ENCODE assay signal across 1 cellular context in the genomic region with DNA sequence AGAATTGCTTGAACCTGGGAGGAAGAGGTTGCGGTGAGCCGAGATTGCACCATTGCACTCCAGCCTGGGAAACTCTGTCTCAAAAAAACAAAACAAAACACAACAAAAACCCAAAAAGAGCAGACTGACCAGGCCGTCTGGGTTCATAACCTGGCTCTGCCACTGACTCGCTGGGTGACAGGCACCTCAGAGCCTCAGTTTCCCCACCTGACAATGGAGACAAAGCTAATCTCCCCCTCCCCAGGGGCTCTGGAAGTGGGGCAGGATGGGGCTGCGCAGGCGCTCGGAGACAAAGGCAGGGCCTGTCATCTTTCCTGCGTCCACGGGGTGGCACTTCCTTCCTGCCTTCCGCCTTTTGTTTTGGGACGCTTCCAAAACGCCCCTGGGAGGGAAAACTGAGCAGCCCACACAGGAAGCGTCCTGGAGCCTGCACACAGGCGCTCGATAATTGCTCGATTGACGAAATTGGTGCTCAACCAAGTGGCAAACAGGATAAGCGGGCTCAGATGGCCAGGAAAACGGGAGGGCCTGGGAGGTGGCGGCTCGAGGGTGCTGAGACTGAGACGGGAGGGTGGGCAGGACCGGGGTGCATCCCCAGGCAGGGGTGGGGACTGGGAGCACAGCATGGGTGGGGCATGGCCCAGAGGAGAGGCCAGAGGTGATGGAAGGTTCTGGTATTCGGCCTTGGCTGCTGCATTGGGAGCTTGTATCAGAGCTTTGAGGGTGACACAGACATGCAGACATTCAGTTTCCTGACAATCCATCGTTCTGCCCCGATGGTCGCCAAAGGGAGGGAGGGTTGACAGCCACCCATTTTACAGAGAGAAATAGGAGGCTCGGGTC.
TF ChIP-seq lines count a peak whose summit lies in the region.

No MANE protein-coding gene starts in this region.

TF ChIP-seq in SK-N-SH, 30 proteins besides CTCF, POLR2A, EP300 and RAD21:
- TF ChIP-seq, protein P1, sequence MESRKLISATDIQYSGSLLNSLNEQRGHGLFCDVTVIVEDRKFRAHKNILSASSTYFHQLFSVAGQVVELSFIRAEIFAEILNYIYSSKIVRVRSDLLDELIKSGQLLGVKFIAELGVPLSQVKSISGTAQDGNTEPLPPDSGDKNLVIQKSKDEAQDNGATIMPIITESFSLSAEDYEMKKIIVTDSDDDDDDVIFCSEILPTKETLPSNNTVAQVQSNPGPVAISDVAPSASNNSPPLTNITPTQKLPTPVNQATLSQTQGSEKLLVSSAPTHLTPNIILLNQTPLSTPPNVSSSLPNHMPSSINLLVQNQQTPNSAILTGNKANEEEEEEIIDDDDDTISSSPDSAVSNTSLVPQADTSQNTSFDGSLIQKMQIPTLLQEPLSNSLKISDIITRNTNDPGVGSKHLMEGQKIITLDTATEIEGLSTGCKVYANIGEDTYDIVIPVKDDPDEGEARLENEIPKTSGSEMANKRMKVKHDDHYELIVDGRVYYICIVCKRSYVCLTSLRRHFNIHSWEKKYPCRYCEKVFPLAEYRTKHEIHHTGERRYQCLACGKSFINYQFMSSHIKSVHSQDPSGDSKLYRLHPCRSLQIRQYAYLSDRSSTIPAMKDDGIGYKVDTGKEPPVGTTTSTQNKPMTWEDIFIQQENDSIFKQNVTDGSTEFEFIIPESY (IDR thresholded peaks at IDR 0.05; ENCODE audit: borderline replicate concordance, low read depth), result no peak
- TF ChIP-seq RCOR1 (IDR thresholded peaks at IDR 0.05; ENCODE audit: low read length) (peak; percentile 42; the same call in 1 of the 2 replicates), ELF1 (IDR thresholded peaks at IDR 0.05) (no peak), NRF1 (IDR thresholded peaks at IDR 0.05; ENCODE audit: low read depth, low read length) (peak; percentile 81), TAF1 (IDR thresholded peaks at IDR 0.05; ENCODE audit: borderline replicate concordance, low read depth, low read length) (no peak), FOXM1 (IDR thresholded peaks at IDR 0.05; ENCODE audit: low read depth) (no peak; the same call in 1 of the 2 replicates), RXRA (IDR thresholded peaks at IDR 0.05; ENCODE audit: borderline replicate concordance, low read depth) (no peak), YY1 (IDR thresholded peaks at IDR 0.05; ENCODE audit: low read depth) (no peak), MXI1 (IDR thresholded peaks at IDR 0.05; ENCODE audit: low read depth, low read length) (no peak), SIN3A (IDR thresholded peaks at IDR 0.05; ENCODE audit: borderline replicate concordance, low read depth, low read length) (no peak), RFX5 (IDR thresholded peaks at IDR 0.05; ENCODE audit: low read length) (no peak), POLR2AphosphoS5 (IDR thresholded peaks at IDR 0.05; ENCODE audit: low read depth, low read length) (no peak), MEF2A (IDR thresholded peaks at IDR 0.05; ENCODE audit: borderline replicate concordance, low read depth) (no peak), FOSL2 (IDR thresholded peaks at IDR 0.05; ENCODE audit: borderline replicate concordance, low read depth) (no peak), GATA2 (CRISPR knock-in tag; IDR thresholded peaks at IDR 0.05) (no peak), JUND (IDR thresholded peaks at IDR 0.05) (no peak), TCF12 (IDR thresholded peaks at IDR 0.05) (peak; percentile 37; the same call in 1 of the 2 replicates), EZH2phosphoT487 (IDR thresholded peaks at IDR 0.05; ENCODE audit: borderline replicate concordance, low read depth) (no peak), CHD2 (IDR thresholded peaks at IDR 0.05; ENCODE audit: low read length, partially characterized antibody) (peak; percentile 41), NFIC (IDR thresholded peaks at IDR 0.05; ENCODE audit: borderline replicate concordance) (peak; percentile 97), GABPA (IDR thresholded peaks at IDR 0.05; ENCODE audit: low read depth) (no peak), SMC3 (IDR thresholded peaks at IDR 0.05; ENCODE audit: low read depth, low read length) (peak; percentile 88), TEAD4 (IDR thresholded peaks at IDR 0.05; ENCODE audit: borderline replicate concordance, insufficient read depth) (no peak), FOXJ3 (CRISPR knock-in tag; IDR thresholded peaks at IDR 0.05) (no peak)
- TF ChIP-seq, protein P2, sequence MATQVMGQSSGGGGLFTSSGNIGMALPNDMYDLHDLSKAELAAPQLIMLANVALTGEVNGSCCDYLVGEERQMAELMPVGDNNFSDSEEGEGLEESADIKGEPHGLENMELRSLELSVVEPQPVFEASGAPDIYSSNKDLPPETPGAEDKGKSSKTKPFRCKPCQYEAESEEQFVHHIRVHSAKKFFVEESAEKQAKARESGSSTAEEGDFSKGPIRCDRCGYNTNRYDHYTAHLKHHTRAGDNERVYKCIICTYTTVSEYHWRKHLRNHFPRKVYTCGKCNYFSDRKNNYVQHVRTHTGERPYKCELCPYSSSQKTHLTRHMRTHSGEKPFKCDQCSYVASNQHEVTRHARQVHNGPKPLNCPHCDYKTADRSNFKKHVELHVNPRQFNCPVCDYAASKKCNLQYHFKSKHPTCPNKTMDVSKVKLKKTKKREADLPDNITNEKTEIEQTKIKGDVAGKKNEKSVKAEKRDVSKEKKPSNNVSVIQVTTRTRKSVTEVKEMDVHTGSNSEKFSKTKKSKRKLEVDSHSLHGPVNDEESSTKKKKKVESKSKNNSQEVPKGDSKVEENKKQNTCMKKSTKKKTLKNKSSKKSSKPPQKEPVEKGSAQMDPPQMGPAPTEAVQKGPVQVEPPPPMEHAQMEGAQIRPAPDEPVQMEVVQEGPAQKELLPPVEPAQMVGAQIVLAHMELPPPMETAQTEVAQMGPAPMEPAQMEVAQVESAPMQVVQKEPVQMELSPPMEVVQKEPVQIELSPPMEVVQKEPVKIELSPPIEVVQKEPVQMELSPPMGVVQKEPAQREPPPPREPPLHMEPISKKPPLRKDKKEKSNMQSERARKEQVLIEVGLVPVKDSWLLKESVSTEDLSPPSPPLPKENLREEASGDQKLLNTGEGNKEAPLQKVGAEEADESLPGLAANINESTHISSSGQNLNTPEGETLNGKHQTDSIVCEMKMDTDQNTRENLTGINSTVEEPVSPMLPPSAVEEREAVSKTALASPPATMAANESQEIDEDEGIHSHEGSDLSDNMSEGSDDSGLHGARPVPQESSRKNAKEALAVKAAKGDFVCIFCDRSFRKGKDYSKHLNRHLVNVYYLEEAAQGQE (IDR thresholded peaks at IDR 0.05; ENCODE audit: low read depth, low read length), result no peak
- TF ChIP-seq, protein P3, sequence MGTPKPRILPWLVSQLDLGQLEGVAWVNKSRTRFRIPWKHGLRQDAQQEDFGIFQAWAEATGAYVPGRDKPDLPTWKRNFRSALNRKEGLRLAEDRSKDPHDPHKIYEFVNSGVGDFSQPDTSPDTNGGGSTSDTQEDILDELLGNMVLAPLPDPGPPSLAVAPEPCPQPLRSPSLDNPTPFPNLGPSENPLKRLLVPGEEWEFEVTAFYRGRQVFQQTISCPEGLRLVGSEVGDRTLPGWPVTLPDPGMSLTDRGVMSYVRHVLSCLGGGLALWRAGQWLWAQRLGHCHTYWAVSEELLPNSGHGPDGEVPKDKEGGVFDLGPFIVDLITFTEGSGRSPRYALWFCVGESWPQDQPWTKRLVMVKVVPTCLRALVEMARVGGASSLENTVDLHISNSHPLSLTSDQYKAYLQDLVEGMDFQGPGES (IDR thresholded peaks at IDR 0.05; ENCODE audit: low read depth, low read length), result no peak
- TF ChIP-seq, protein P4, sequence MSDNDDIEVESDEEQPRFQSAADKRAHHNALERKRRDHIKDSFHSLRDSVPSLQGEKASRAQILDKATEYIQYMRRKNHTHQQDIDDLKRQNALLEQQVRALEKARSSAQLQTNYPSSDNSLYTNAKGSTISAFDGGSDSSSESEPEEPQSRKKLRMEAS (IDR thresholded peaks at IDR 0.05; ENCODE audit: low read depth), result peak; percentile 65; the same call in 1 of the 2 replicates
- TF ChIP-seq, protein P5, sequence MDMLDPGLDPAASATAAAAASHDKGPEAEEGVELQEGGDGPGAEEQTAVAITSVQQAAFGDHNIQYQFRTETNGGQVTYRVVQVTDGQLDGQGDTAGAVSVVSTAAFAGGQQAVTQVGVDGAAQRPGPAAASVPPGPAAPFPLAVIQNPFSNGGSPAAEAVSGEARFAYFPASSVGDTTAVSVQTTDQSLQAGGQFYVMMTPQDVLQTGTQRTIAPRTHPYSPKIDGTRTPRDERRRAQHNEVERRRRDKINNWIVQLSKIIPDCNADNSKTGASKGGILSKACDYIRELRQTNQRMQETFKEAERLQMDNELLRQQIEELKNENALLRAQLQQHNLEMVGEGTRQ (IDR thresholded peaks at IDR 0.05; ENCODE audit: borderline replicate concordance, low read depth, low read length), result no peak
- TF ChIP-seq, protein P6, sequence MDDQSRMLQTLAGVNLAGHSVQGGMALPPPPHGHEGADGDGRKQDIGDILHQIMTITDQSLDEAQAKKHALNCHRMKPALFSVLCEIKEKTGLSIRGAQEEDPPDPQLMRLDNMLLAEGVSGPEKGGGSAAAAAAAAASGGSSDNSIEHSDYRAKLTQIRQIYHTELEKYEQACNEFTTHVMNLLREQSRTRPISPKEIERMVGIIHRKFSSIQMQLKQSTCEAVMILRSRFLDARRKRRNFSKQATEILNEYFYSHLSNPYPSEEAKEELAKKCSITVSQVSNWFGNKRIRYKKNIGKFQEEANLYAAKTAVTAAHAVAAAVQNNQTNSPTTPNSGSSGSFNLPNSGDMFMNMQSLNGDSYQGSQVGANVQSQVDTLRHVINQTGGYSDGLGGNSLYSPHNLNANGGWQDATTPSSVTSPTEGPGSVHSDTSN (IDR thresholded peaks at IDR 0.05), result no peak
- TF ChIP-seq, protein P7, sequence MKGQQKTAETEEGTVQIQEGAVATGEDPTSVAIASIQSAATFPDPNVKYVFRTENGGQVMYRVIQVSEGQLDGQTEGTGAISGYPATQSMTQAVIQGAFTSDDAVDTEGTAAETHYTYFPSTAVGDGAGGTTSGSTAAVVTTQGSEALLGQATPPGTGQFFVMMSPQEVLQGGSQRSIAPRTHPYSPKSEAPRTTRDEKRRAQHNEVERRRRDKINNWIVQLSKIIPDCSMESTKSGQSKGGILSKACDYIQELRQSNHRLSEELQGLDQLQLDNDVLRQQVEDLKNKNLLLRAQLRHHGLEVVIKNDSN (IDR thresholded peaks at IDR 0.05; ENCODE audit: borderline replicate concordance, low read depth), result no peak
